11 cellular contexts compared by ENCODE assay signal in the genomic region with DNA sequence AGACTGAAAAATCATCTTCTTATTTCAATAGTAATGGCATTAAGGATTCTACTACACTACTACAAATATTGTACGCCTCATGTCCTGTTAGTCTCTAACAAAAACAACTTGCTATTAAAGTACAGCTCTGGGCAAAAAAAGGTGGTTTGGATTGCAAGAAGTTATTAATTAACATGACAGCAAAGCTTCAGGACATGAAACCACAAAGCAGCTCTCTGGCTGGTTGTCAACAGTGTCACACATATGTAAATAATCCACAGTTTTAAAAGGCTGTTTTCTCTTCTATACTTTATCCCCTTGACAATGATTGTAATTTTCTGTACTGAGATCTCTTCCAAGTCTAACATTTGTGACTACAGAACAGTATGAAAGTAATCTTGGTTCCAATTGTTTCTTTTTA. TPM values are rescaled to one million over a fixed set of nuclear protein-coding genes. Genes with fewer than 3 reads are reported as not detected.
DNase-seq lines count a peak whose midpoint lies in the region; ATAC-seq and TF ChIP-seq lines count a peak whose summit lies in the region.
"Had no signal": no experiment of that assay in that cellular context is flagged by ENCODE, and none has a peak within 500 bp of the region (broad histone marks: within the 10 kb centered on the region; RNA-seq: fewer than 3 reads in every experiment).

No MANE protein-coding gene starts in this region.

- H3K4me1 Mint-ChIP-seq in CD14-positive monocyte = no peaks in the 10 kb centered on the region
- no peaks in the 10 kb centered on the region for H3K4me1 Mint-ChIP-seq in activated CD8-positive, alpha-beta memory T cell treated with anti-CD3 and anti-CD28 coated beads, Interleukin-2, amount 10 ng/mL, durations not matched to agents 7 days and 5 days

- H3K36me3 Mint-ChIP-seq in CD14-positive monocyte = no peaks in the 10 kb centered on the region
- H3K36me3 Mint-ChIP-seq in activated CD8-positive, alpha-beta memory T cell treated with anti-CD3 and anti-CD28 coated beads, Interleukin-2, amount 10 ng/mL, durations not matched to agents 7 days and 5 days = no peaks in the 10 kb centered on the region

- peaks cover 0 to 4% (median 0%) of the 10 kb centered on the region in 7 donors for H3K9me3 Mint-ChIP-seq in CD14-positive monocyte
- H3K9me3 Mint-ChIP-seq in activated CD8-positive, alpha-beta memory T cell treated with anti-CD3 and anti-CD28 coated beads, Interleukin-2, amount 10 ng/mL, durations not matched to agents 7 days and 5 days (ENCODE audit: low read depth) = no peaks in the 10 kb centered on the region

- H3K27me3 Mint-ChIP-seq in CD14-positive monocyte (ENCODE audit: low read depth in 3 of 3) = peaks cover 0 to 7% (median 6%) of the 10 kb centered on the region in 3 donors
- H3K27me3 Mint-ChIP-seq in activated CD8-positive, alpha-beta memory T cell treated with anti-CD3 and anti-CD28 coated beads, Interleukin-2, amount 10 ng/mL, durations not matched to agents 7 days and 5 days = peaks cover 37% of the 10 kb centered on the region

- CTCF ChIA-PET in activated CD8-positive, alpha-beta memory T cell treated with anti-CD3 and anti-CD28 coated beads, Interleukin-2, amount 10 ng/mL, durations not matched to agents 7 days and 5 days (lab: Charles Lee) = no interaction called here

- peak; percentile 71 for DNase-seq in left kidney (ENCODE audit: low read depth, low spot score)
- no peak for DNase-seq in NCI-H2227 (lab: John Stamatoyannopoulos, UW; ENCODE audit: unreplicated experiment)
- no peak for DNase-seq in CD14-positive monocyte (ENCODE audit: low spot score)
- no peak for DNase-seq in activated CD8-positive, alpha-beta memory T cell treated with anti-CD3 and anti-CD28 coated beads, Interleukin-2, amount 10 ng/mL, durations not matched to agents 7 days and 5 days
- no peak for DNase-seq in sciatic nerve (ENCODE audit: low spot score)
- DNase-seq: left ventricle myocardium superior, T-helper 2 cell had no signal

- H3K27ac Mint-ChIP-seq in CD14-positive monocyte = no peak overlapping the region
- no peak overlapping the region for H3K27ac Mint-ChIP-seq in activated CD8-positive, alpha-beta memory T cell treated with anti-CD3 and anti-CD28 coated beads, Interleukin-2, amount 10 ng/mL, durations not matched to agents 7 days and 5 days

- intact Hi-C loops in CD14-positive monocyte (cut with micrococcal nuclease) (no loop called here), sciatic nerve (cut with DNase I) (no loop called here)

- peak; percentile 82 for ATAC-seq in GM18870 (IDR thresholded peaks at IDR 0.05; ENCODE audit: unreplicated experiment)
- peak; percentile 71 for ATAC-seq in GM21723 (IDR thresholded peaks at IDR 0.05; ENCODE audit: unreplicated experiment)
- ATAC-seq in HG03342 (IDR thresholded peaks at IDR 0.05; ENCODE audit: unreplicated experiment) = peak; percentile 76
- no peak for ATAC-seq in activated CD8-positive, alpha-beta memory T cell treated with anti-CD3 and anti-CD28 coated beads, Interleukin-2, amount 10 ng/mL, durations not matched to agents 7 days and 5 days
- ATAC-seq in sciatic nerve = no peak
- ATAC-seq: left ventricle myocardium superior had no signal

- no peak for TF ChIP-seq CTCF in CD14-positive monocyte (IDR thresholded peaks at IDR 0.05)

- H3K4me3 Mint-ChIP-seq in CD14-positive monocyte = no peak overlapping the region
- H3K4me3 Mint-ChIP-seq in activated CD8-positive, alpha-beta memory T cell treated with anti-CD3 and anti-CD28 coated beads, Interleukin-2, amount 10 ng/mL, durations not matched to agents 7 days and 5 days = no peak overlapping the region

RNA-seq across cellular contexts. Expression of a gene that starts 19.7 kb away (rescaled TPM):
- not detected for polyA plus RNA-seq in CD14-positive monocyte
- not detected for total RNA-seq in activated CD8-positive, alpha-beta memory T cell treated with anti-CD3 and anti-CD28 coated beads, Interleukin-2, amount 10 ng/mL, durations not matched to agents 7 days and 5 days
- not detected for total RNA-seq in sciatic nerve
- total RNA-seq: left ventricle myocardium superior had no signal
- polyA plus RNA-seq: cardiac muscle cell had no signal

Comparison
In these comparisons a context has a peak if more than half of its experiments do, and no peak if none do; other contexts are left out.
1. ATAC-seq: peak in GM18870 (single experiment), GM21723 (single experiment) and HG03342 (single experiment); none in activated CD8-positive, alpha-beta memory T cell treated with anti-CD3 and anti-CD28 coated beads, Interleukin-2, amount 10 ng/mL, durations not matched to agents 7 days and 5 days (single experiment) and sciatic nerve (single experiment).